In the genomic region with DNA sequence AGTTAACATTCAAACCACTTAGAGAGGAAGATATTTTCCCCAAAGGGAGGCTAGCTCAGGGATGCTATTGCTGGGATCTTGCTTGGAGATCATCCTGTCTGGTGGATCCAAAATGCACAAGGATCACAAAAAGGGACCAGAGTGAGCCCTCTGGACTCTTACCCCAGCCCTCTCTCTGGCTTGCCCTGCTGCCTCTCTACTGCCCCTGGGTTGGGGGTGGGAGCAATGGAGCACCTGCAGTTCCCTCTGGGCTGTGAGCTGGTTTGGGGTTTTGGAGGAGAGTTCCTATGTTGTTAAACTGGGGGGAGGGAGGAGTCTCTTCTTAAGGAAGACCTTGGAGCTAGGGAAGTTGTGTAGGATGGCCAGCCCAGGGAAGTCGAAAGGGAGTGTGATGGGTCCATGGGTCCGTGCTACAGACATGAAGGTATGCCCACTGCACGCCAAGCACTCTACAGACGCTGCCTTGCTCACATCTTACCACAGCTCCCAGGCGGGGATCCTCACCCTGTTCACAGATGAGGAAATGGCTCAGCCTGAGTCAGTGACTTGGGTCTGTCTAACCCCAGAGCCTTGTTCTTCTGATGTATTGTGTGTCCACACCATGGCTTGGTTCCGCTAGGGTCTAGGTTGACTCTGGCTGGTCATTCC, we compare ENCODE assay signal across 9 cellular contexts. TPM values are rescaled to one million over a fixed set of nuclear protein-coding genes. Genes with fewer than 3 reads are reported as not detected.
DNase-seq lines count a peak whose midpoint lies in the region; ATAC-seq and TF ChIP-seq lines count a peak whose summit lies in the region.
"Had no signal": no experiment of that assay in that cellular context is flagged by ENCODE, and none has a peak within 500 bp of the region (broad histone marks: within the 10 kb centered on the region; RNA-seq: fewer than 3 reads in every experiment).

No MANE protein-coding gene starts in this region.

- peak overlapping the region; percentile 88 for H3K4me3 ChIP-seq in CD8-positive, alpha-beta memory T cell (ENCODE audit: low read length)
- peak overlapping the region; percentile 94 for H3K4me3 ChIP-seq in effector memory CD4-positive, alpha-beta T cell (ENCODE audit: insufficient read depth, low read depth, low read length, poor library complexity, severe bottlenecking)

- H3K27ac Mint-ChIP-seq in CD8-positive, alpha-beta memory T cell, result peak overlapping the region; percentile 86 to 95 (median 94)
- H3K27ac Mint-ChIP-seq in activated CD8-positive, alpha-beta T cell treated with anti-CD3 and anti-CD28 coated beads for 36 hours, result peak overlapping the region; percentile 97

- no peak for TF ChIP-seq CTCF in activated CD8-positive, alpha-beta T cell treated with anti-CD3 and anti-CD28 coated beads for 36 hours (IDR thresholded peaks at IDR 0.05)
- TF ChIP-seq CTCF in RWPE1 (conservative IDR thresholded peaks at IDR 0.05; ENCODE audit: low read depth), result no peak

- peak overlapping the region; percentile 41 for H3K27ac ChIP-seq in CD8-positive, alpha-beta memory T cell (ENCODE audit: low read depth, low read length)
- peak overlapping the region; percentile 93 for H3K27ac ChIP-seq in effector memory CD4-positive, alpha-beta T cell (ENCODE audit: insufficient read depth, low read length, poor library complexity, severe bottlenecking)
- no peak overlapping the region for H3K27ac ChIP-seq in RWPE1

- H3K9me3 Mint-ChIP-seq in CD8-positive, alpha-beta memory T cell, result no peaks in the 10 kb centered on the region
- no peaks in the 10 kb centered on the region for H3K9me3 Mint-ChIP-seq in activated CD8-positive, alpha-beta T cell treated with anti-CD3 and anti-CD28 coated beads for 36 hours

- peak overlapping the region; percentile 88 to 96 (median 94) for H3K4me3 Mint-ChIP-seq in CD8-positive, alpha-beta memory T cell
- peak overlapping the region; percentile 78 for H3K4me3 Mint-ChIP-seq in activated CD8-positive, alpha-beta T cell treated with anti-CD3 and anti-CD28 coated beads for 36 hours

- peak in 4 of 5 donors; percentile 30 to 76 (median 43) for DNase-seq in CD8-positive, alpha-beta memory T cell
- peak; percentile 85 for DNase-seq in activated CD8-positive, alpha-beta T cell treated with anti-CD3 and anti-CD28 coated beads for 36 hours
- DNase-seq in effector memory CD4-positive, alpha-beta T cell, result peak in 2 of 3 donors; percentile 29 to 43
- DNase-seq in stimulated activated CD4-positive, alpha-beta T cell treated with anti-CD3 and anti-CD28 coated beads, Interleukin-1b, Interleukin-23, amount 100 ng/mL, for 48 hours, result peak; percentile 84
- DNase-seq in middle frontal gyrus (ENCODE audit: extremely low spot score, low spot score) (no peak), RWPE1 (ENCODE audit: low spot score) (no peak), OCI-M1 (lab: John Stamatoyannopoulos, UW) (no peak), HCEC 1CT (no peak)

- intact Hi-C loops in activated CD8-positive, alpha-beta T cell treated with anti-CD3 and anti-CD28 coated beads for 36 hours (cut with micrococcal nuclease), result loop anchor here (2.0 to 5.0 kb wide), 2 partner anchors 102 to 188 kb away; no protein-coding TSS in a partner anchor

- peaks cover 0 to 7% of the 10 kb centered on the region in 2 donors for H3K27me3 Mint-ChIP-seq in CD8-positive, alpha-beta memory T cell
- H3K27me3 Mint-ChIP-seq in activated CD8-positive, alpha-beta T cell treated with anti-CD3 and anti-CD28 coated beads for 36 hours, result no peaks in the 10 kb centered on the region

- CTCF ChIA-PET in CD8-positive, alpha-beta memory T cell (lab: Charles Lee), result interaction anchor here (0.7 to 23.4 kb wide), 13 partner anchors 9 to 476 kb away, joined by 3 to 285 read pairs (median 4); no protein-coding TSS in a partner anchor
- CTCF ChIA-PET in activated CD8-positive, alpha-beta T cell treated with anti-CD3 and anti-CD28 coated beads for 36 hours (lab: Charles Lee), result interaction anchor here (1.1 to 14.1 kb wide), 8 partner anchors 10 to 100 kb away, joined by 3 to 216 read pairs (median 4); no protein-coding TSS in a partner anchor
- CTCF ChIA-PET in RWPE1 (lab: Yijun Ruan, JAX), result interaction anchor here (0.8 kb wide), 1 partner anchor 265 kb away, joined by 4 read pairs; no protein-coding TSS in a partner anchor

- peaks cover 72% of the 10 kb centered on the region for H3K4me1 ChIP-seq in CD8-positive, alpha-beta memory T cell (ENCODE audit: insufficient read depth, low read length)
- H3K4me1 ChIP-seq in effector memory CD4-positive, alpha-beta T cell (ENCODE audit: control insufficient read depth, insufficient read depth, low read length, poor library complexity, severe bottlenecking), result peaks cover 76% of the 10 kb centered on the region

- H3K9me3 ChIP-seq in CD8-positive, alpha-beta memory T cell (ENCODE audit: low read length), result no peaks in the 10 kb centered on the region
- no peaks in the 10 kb centered on the region for H3K9me3 ChIP-seq in effector memory CD4-positive, alpha-beta T cell (ENCODE audit: control insufficient read depth, low read length)

- H3K36me3 Mint-ChIP-seq in CD8-positive, alpha-beta memory T cell, result peaks cover 14 to 72% (median 21%) of the 10 kb centered on the region in 3 donors
- peaks cover 73% of the 10 kb centered on the region for H3K36me3 Mint-ChIP-seq in activated CD8-positive, alpha-beta T cell treated with anti-CD3 and anti-CD28 coated beads for 36 hours (ENCODE audit: low read depth)

- POLR2A ChIA-PET in CD8-positive, alpha-beta memory T cell (lab: Charles Lee), result interaction anchor here (0.8 to 1.8 kb wide), 8 partner anchors 10 to 212 kb away, joined by 3 to 7 read pairs (median 3); a partner anchor contains a TSS
- POLR2A ChIA-PET in activated CD8-positive, alpha-beta T cell treated with anti-CD3 and anti-CD28 coated beads for 36 hours (lab: Charles Lee), result interaction anchor here (0.8 to 19.3 kb wide), 13 partner anchors 10 to 213 kb away, joined by 3 to 440 read pairs (median 7); a partner anchor contains a TSS
- POLR2A ChIA-PET in RWPE1 (lab: Yijun Ruan, JAX; ENCODE audit: low non-redundant PET), result no interaction called here

- H3K4me1 Mint-ChIP-seq in CD8-positive, alpha-beta memory T cell, result peaks cover 71 to 77% (median 75%) of the 10 kb centered on the region in 3 donors
- H3K4me1 Mint-ChIP-seq in activated CD8-positive, alpha-beta T cell treated with anti-CD3 and anti-CD28 coated beads for 36 hours (ENCODE audit: low read depth), result peaks cover 71% of the 10 kb centered on the region

- peak; percentile 38 for ATAC-seq in activated CD8-positive, alpha-beta T cell treated with anti-CD3 and anti-CD28 coated beads for 36 hours

- peaks cover 36% of the 10 kb centered on the region for H3K36me3 ChIP-seq in CD8-positive, alpha-beta memory T cell (ENCODE audit: insufficient read depth, low read length)
- H3K36me3 ChIP-seq in effector memory CD4-positive, alpha-beta T cell (ENCODE audit: control insufficient read depth, insufficient read depth, low read length), result peaks cover 16% of the 10 kb centered on the region

- H3K27me3 ChIP-seq in CD8-positive, alpha-beta memory T cell (ENCODE audit: insufficient read depth, low read length, poor library complexity, severe bottlenecking), result no peaks in the 10 kb centered on the region
- no peaks in the 10 kb centered on the region for H3K27me3 ChIP-seq in effector memory CD4-positive, alpha-beta T cell (replicated peaks; ENCODE audit: control insufficient read depth, insufficient read depth, low read length, poor library complexity, severe bottlenecking)

RNA-seq across cellular contexts. Expression of a gene that starts 3.8 kb away (rescaled TPM):
- 100 to 1,000 TPM; 115 to 121 TPM for total RNA-seq in CD8-positive, alpha-beta memory T cell
- polyA plus RNA-seq in CD8-positive, alpha-beta memory T cell, result 156 TPM
- total RNA-seq in activated CD8-positive, alpha-beta T cell treated with anti-CD3 and anti-CD28 coated beads for 36 hours, result 100 to 1,000 TPM; 127 to 130 TPM
- total RNA-seq: G401 had no signal

Comparison
In these comparisons a context has a peak if more than half of its experiments do, and no peak if none do; other contexts are left out.
1. DNase-seq: peak in CD8-positive, alpha-beta memory T cell (4 of 5), activated CD8-positive, alpha-beta T cell treated with anti-CD3 and anti-CD28 coated beads for 36 hours (single experiment), effector memory CD4-positive, alpha-beta T cell (2 of 3) and stimulated activated CD4-positive, alpha-beta T cell treated with anti-CD3 and anti-CD28 coated beads, Interleukin-1b, Interleukin-23, amount 100 ng/mL, for 48 hours (single experiment); none in middle frontal gyrus (single experiment), RWPE1 (single experiment), OCI-M1 (single experiment) and HCEC 1CT (single experiment).